ENCODE assay signal across 1 cellular context in the genomic region with DNA sequence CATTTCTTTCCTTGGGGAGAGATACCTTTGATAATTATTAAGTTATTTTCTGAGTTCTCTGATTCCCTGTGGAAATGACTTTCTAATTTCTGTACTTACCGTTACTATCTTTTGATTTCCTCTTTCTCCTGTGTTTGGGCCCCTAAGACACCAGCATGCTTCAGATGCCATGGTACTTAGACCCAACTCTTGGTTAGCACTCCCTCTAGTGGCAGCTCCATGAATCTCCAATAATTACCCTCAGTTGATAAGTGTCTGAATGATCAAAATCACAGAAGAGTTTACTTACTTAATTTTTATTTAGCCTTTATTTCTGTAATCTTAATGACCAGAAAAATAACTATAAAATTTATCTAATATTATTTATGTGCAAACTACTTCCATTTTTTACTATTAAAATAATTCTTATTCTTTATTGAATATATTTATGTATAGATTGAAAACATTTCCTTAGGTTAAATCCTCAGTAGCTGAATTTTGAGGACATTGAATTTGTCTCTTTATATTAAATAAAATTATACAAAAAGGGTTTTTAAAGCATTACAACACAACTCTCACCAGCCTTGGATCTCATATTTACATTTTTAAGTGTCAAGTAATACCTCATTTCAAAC.
TF ChIP-seq lines count a peak whose summit lies in the region.

No MANE protein-coding gene starts in this region.

TF ChIP-seq in WTC11, 78 proteins besides CTCF, POLR2A, EP300 and RAD21 (continued from another document):
- TF ChIP-seq, protein P1, sequence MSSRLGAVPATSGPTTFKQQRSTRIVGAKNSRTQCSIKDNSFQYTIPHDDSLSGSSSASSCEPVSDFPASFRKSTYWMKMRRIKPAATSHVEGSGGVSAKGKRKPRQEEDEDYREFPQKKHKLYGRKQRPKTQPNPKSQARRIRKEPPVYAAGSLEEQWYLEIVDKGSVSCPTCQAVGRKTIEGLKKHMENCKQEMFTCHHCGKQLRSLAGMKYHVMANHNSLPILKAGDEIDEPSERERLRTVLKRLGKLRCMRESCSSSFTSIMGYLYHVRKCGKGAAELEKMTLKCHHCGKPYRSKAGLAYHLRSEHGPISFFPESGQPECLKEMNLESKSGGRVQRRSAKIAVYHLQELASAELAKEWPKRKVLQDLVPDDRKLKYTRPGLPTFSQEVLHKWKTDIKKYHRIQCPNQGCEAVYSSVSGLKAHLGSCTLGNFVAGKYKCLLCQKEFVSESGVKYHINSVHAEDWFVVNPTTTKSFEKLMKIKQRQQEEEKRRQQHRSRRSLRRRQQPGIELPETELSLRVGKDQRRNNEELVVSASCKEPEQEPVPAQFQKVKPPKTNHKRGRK (CRISPR knock-in tag; IDR thresholded peaks at IDR 0.05; ENCODE audit: borderline replicate concordance): no peak
